ENCODE assay signal across 20 cellular contexts in genomic region chr3:158683216-158683975, GRCh38. TPM values are rescaled to one million over a fixed set of nuclear protein-coding genes. Genes with fewer than 3 reads are reported as not detected.
DNase-seq lines count a peak whose midpoint lies in the region; ATAC-seq and TF ChIP-seq lines count a peak whose summit lies in the region.
"Had no signal": no experiment of that assay in that cellular context is flagged by ENCODE, and none has a peak within 500 bp of the region (broad histone marks: within the 10 kb centered on the region; RNA-seq: fewer than 3 reads in every experiment).

No MANE protein-coding gene starts in this region.

- no peak for TF ChIP-seq CTCF in BJ (IDR thresholded peaks at IDR 0.05; ENCODE audit: insufficient read depth, low read depth, low read length)
- TF ChIP-seq CTCF in astrocyte of the spinal cord (IDR thresholded peaks at IDR 0.05; ENCODE audit: low read depth, low read length): no peak

- H3K27me3 ChIP-seq in BJ (ENCODE audit: control insufficient read depth, insufficient read depth, low read length): no peaks in the 10 kb centered on the region
- H3K27me3 ChIP-seq: MG63, sigmoid colon had no signal

- CTCF ChIA-PET in BJ (lab: Yijun Ruan, JAX): interaction anchor here (1.1 to 1.3 kb wide), 2 partner anchors 11 to 108 kb away, joined by 3 to 4 read pairs; partner anchors contain the start of gene LXN

- H3K36me3 ChIP-seq in BJ (ENCODE audit: control insufficient read depth, insufficient read depth, low read length): no peaks in the 10 kb centered on the region

- in situ Hi-C loops in astrocyte of the spinal cord (cut with HindIII; ENCODE audit: low sequenced_read_pairs): no loop called here

- H3K4me3 ChIP-seq in BJ (ENCODE audit: low read depth, low read length): no peak overlapping the region
- H3K4me3 ChIP-seq in astrocyte of the spinal cord (ENCODE audit: low read depth, low read length): no peak overlapping the region
- H3K4me3 ChIP-seq: MG63, sigmoid colon had no signal

- peak; percentile 72 for DNase-seq in BJ (ENCODE audit: low read depth)
- peak; percentile 37 for DNase-seq in astrocyte of the spinal cord (ENCODE audit: low read depth, low spot score)
- peak; percentile 17 for DNase-seq in kidney glomerular epithelial cell (lab: John Stamatoyannopoulos, UW)
- DNase-seq in NCI-H2171 treated with DMSO at 0.1 percent for 48 hours (lab: John Stamatoyannopoulos, UW): no peak
- DNase-seq: activated CD4-positive, CD25-positive, alpha-beta regulatory T cell treated with anti-CD3 and anti-CD28 coated beads, Interleukin-2, amount 50 U/mL, for 72 hours; activated CD8-positive, alpha-beta memory T cell treated with anti-CD3 and anti-CD28 coated beads, Interleukin-2, amount 50 U/mL, for 48 hours; central memory CD4-positive, alpha-beta T cell; DND-41; endodermal cell; glutamatergic neuron; immature natural killer cell; MG63; NCI-H2107; NCI-H69; sigmoid colon; stimulated activated naive B cell treated with anti-CD40 and anti-IgM and Interleukin-4, amounts not matched to agents 10 μg/mL and 1 μg/mL and 100 μg/mL, for 72 hours had no signal

- ATAC-seq in HG02852 (IDR thresholded peaks at IDR 0.05; ENCODE audit: unreplicated experiment): peak; percentile 49
- no peak for ATAC-seq in GM19035 (IDR thresholded peaks at IDR 0.05; ENCODE audit: unreplicated experiment)
- no peak for ATAC-seq in HG03108 (IDR thresholded peaks at IDR 0.05; ENCODE audit: unreplicated experiment)
- ATAC-seq: stimulated activated naive B cell treated with anti-CD40 and anti-IgM and Interleukin-4, amounts not matched to agents 10 μg/mL and 1 μg/mL and 100 μg/mL, for 72 hours had no signal

- POLR2A ChIA-PET in BJ (lab: Charles Lee): interaction anchor here (0.6 kb wide), 1 partner anchor 117 kb away, joined by 3 read pairs; no protein-coding TSS in a partner anchor

RNA-seq across cellular contexts. Expression of gene LXN, which starts 10.9 kb away (rescaled TPM):
- polyA plus RNA-seq in BJ (2011; rRNA removed): 56.2 and 66.8 TPM in 2 replicates
- polyA minus RNA-seq in BJ (2011; rRNA and poly(A)+ RNA removed): 12.3 and 16.7 TPM in 2 replicates

RNA-seq across cellular contexts. Expression of gene GFM1, which starts 39.1 kb away (rescaled TPM):
- polyA plus RNA-seq in BJ (2011; rRNA removed): 13.9 and 25.6 TPM in 2 replicates
- polyA minus RNA-seq in BJ (2011; rRNA and poly(A)+ RNA removed): 18.4 and 19.3 TPM in 2 replicates

RNA-seq across cellular contexts. Expression of gene RARRES1, which starts 48.9 kb away (rescaled TPM):
- 2.0 and 4.5 TPM in 2 replicates for polyA plus RNA-seq in BJ (2011; rRNA removed)
- 0.24 and 0.77 TPM in 2 replicates for polyA minus RNA-seq in BJ (2011; rRNA and poly(A)+ RNA removed)
- polyA plus RNA-seq: CD14-positive monocyte, immature natural killer cell had no signal
